12 cellular contexts compared by ENCODE assay signal in genomic region chr14:99246536-99247083, GRCh38. TPM values are rescaled to one million over a fixed set of nuclear protein-coding genes. Genes with fewer than 3 reads are reported as not detected.
A peak's percentile ranks its signal among the peaks of the same experiment; 100 is the strongest.
DNase-seq lines count a peak whose midpoint lies in the region; ATAC-seq and TF ChIP-seq lines count a peak whose summit lies in the region.
"Had no signal": no experiment of that assay in that cellular context is flagged by ENCODE, and none has a peak within 500 bp of the region (broad histone marks: within the 10 kb centered on the region; RNA-seq: fewer than 3 reads in every experiment).

No MANE protein-coding gene starts in this region.

- no peaks in the 10 kb centered on the region for H3K79me2 ChIP-seq in Karpas-422 (ENCODE audit: low read length)

- CTCF ChIA-PET in CD4-positive, alpha-beta T cell (lab: Charles Lee): interaction anchor here (0.9 to 1.4 kb wide), 2 partner anchors 16 to 18 kb away, joined by 3 to 6 read pairs; no protein-coding TSS in a partner anchor

- no peak for TF ChIP-seq CTCF in CD4-positive, alpha-beta T cell (IDR thresholded peaks at IDR 0.05)
- no peak for TF ChIP-seq CTCF in neural crest cell (conservative IDR thresholded peaks at IDR 0.05)

- H3K4me1 ChIP-seq in effector memory CD4-positive, alpha-beta T cell (ENCODE audit: control insufficient read depth, insufficient read depth, low read length, poor library complexity, severe bottlenecking): peaks cover 92% of the 10 kb centered on the region
- no peaks in the 10 kb centered on the region for H3K4me1 ChIP-seq in Karpas-422 (ENCODE audit: low read length)

- peak overlapping the region; percentile 52 for H3K4me3 ChIP-seq in effector memory CD4-positive, alpha-beta T cell (ENCODE audit: insufficient read depth, low read depth, low read length, poor library complexity, severe bottlenecking)
- no peak overlapping the region for H3K4me3 ChIP-seq in Karpas-422 (ENCODE audit: low read length)

- H3K9me3 ChIP-seq in CD4-positive, alpha-beta T cell (ENCODE audit: control insufficient read depth, low read length): no peaks in the 10 kb centered on the region
- no peaks in the 10 kb centered on the region for H3K9me3 ChIP-seq in effector memory CD4-positive, alpha-beta T cell (ENCODE audit: control insufficient read depth, low read length)
- no peaks in the 10 kb centered on the region for H3K9me3 ChIP-seq in Karpas-422 (ENCODE audit: low read length)

- peaks cover 86% of the 10 kb centered on the region for H3K4me1 Mint-ChIP-seq in CD4-positive, alpha-beta T cell (ENCODE audit: low read depth)
- peaks cover 78% of the 10 kb centered on the region for H3K4me1 Mint-ChIP-seq in activated CD4-positive, alpha-beta T cell treated with anti-CD3 and anti-CD28 coated beads, Interleukin-2, amount 10 ng/mL, durations not matched to agents 24 days and 14 days
- peaks cover 20% of the 10 kb centered on the region for H3K4me1 Mint-ChIP-seq in neural crest cell
- H3K4me1 Mint-ChIP-seq: activated B cell treated with CpG ODN at 0.5 μM for 24 hours had no signal

- H3K27me3 Mint-ChIP-seq in CD4-positive, alpha-beta T cell: no peaks in the 10 kb centered on the region
- no peaks in the 10 kb centered on the region for H3K27me3 Mint-ChIP-seq in activated CD4-positive, alpha-beta T cell treated with anti-CD3 and anti-CD28 coated beads, Interleukin-2, amount 10 ng/mL, durations not matched to agents 24 days and 14 days
- peaks cover 86% of the 10 kb centered on the region for H3K27me3 Mint-ChIP-seq in neural crest cell (ENCODE audit: low read depth)

- no peak overlapping the region for H3K9ac ChIP-seq in Karpas-422 (ENCODE audit: low read length)
- H3K9ac ChIP-seq: KMS-11 had no signal

- peaks cover 90% of the 10 kb centered on the region for H3K36me3 Mint-ChIP-seq in CD4-positive, alpha-beta T cell (ENCODE audit: low read depth)
- peaks cover 37% of the 10 kb centered on the region for H3K36me3 Mint-ChIP-seq in activated CD4-positive, alpha-beta T cell treated with anti-CD3 and anti-CD28 coated beads, Interleukin-2, amount 10 ng/mL, durations not matched to agents 24 days and 14 days (ENCODE audit: low read depth)
- H3K36me3 Mint-ChIP-seq in neural crest cell (ENCODE audit: low read depth): no peaks in the 10 kb centered on the region

- H4K20me1 ChIP-seq in Karpas-422 (ENCODE audit: insufficient read depth, low read depth, low read length): no peaks in the 10 kb centered on the region

- H3K9me2 ChIP-seq in Karpas-422 (replicated peaks; ENCODE audit: insufficient read depth, low read length): no peaks in the 10 kb centered on the region

- peak; percentile 28 for ATAC-seq in CD4-positive, alpha-beta T cell (ENCODE audit: poor library complexity)
- ATAC-seq in HG02981 (IDR thresholded peaks at IDR 0.05; ENCODE audit: unreplicated experiment): no peak

- DNase-seq in CD4-positive, alpha-beta T cell: peak in 7 of 10 experiments; percentile 48 to 77 (median 61)
- peak; percentile 88 for DNase-seq in activated CD4-positive, alpha-beta T cell treated with anti-CD3 and anti-CD28 coated beads, Interleukin-2, amount 10 ng/mL, durations not matched to agents 24 days and 14 days
- peak in 1 of 3 donors; percentile 52 for DNase-seq in effector memory CD4-positive, alpha-beta T cell
- DNase-seq in neural crest cell (ENCODE audit: low read depth, low spot score) (no peak), Karpas-422 (no peak), SIG-M5 treated with dmso at 0.1 percent for 504 hours (lab: John Stamatoyannopoulos, UW; ENCODE audit: unreplicated experiment) (no peak), NCI-H510A (lab: John Stamatoyannopoulos, UW) (no peak)
- DNase-seq: activated B cell treated with CpG ODN at 0.5 μM for 24 hours; Calu3; NK-92 treated with Interleukin-12 subunit alpha and Interleukin-12 subunit beta, amount 100 ng/mL, for 24 hours had no signal

- intact Hi-C loops in CD4-positive, alpha-beta T cell (cut with DNase I, micrococcal nuclease): no loop called here
- intact Hi-C loops in activated CD4-positive, alpha-beta T cell treated with anti-CD3 and anti-CD28 coated beads, Interleukin-2, amount 10 ng/mL, durations not matched to agents 24 days and 14 days (cut with micrococcal nuclease): loop anchor here (1.0 to 5.0 kb wide), 2 partner anchors 17 to 821 kb away; partner anchors contain the start of gene EVL

- no peaks in the 10 kb centered on the region for H3K9me3 Mint-ChIP-seq in CD4-positive, alpha-beta T cell
- no peaks in the 10 kb centered on the region for H3K9me3 Mint-ChIP-seq in activated CD4-positive, alpha-beta T cell treated with anti-CD3 and anti-CD28 coated beads, Interleukin-2, amount 10 ng/mL, durations not matched to agents 24 days and 14 days
- no peaks in the 10 kb centered on the region for H3K9me3 Mint-ChIP-seq in neural crest cell
- H3K9me3 Mint-ChIP-seq: activated B cell treated with CpG ODN at 0.5 μM for 24 hours had no signal

- peak overlapping the region; percentile 97 for H3K27ac ChIP-seq in CD4-positive, alpha-beta T cell (ENCODE audit: low read depth, low read length)
- H3K27ac ChIP-seq in effector memory CD4-positive, alpha-beta T cell (ENCODE audit: insufficient read depth, low read length, poor library complexity, severe bottlenecking): peak overlapping the region; percentile 97
- no peak overlapping the region for H3K27ac ChIP-seq in Karpas-422 (ENCODE audit: low read length)
- H3K27ac ChIP-seq: KMS-11 had no signal

- peak overlapping the region; percentile 94 for H3K4me3 Mint-ChIP-seq in CD4-positive, alpha-beta T cell
- peak overlapping the region; percentile 90 for H3K4me3 Mint-ChIP-seq in activated CD4-positive, alpha-beta T cell treated with anti-CD3 and anti-CD28 coated beads, Interleukin-2, amount 10 ng/mL, durations not matched to agents 24 days and 14 days
- H3K4me3 Mint-ChIP-seq in neural crest cell: peak overlapping the region; percentile 58
- H3K4me3 Mint-ChIP-seq: activated B cell treated with CpG ODN at 0.5 μM for 24 hours had no signal

- H3K27me3 ChIP-seq in CD4-positive, alpha-beta T cell (ENCODE audit: control insufficient read depth, insufficient read depth, low read length): no peaks in the 10 kb centered on the region
- no peaks in the 10 kb centered on the region for H3K27me3 ChIP-seq in effector memory CD4-positive, alpha-beta T cell (replicated peaks; ENCODE audit: control insufficient read depth, insufficient read depth, low read length, poor library complexity, severe bottlenecking)
- H3K27me3 ChIP-seq in Karpas-422 (ENCODE audit: low read length): no peaks in the 10 kb centered on the region

- H3K27ac Mint-ChIP-seq in CD4-positive, alpha-beta T cell: peak overlapping the region; percentile 99
- H3K27ac Mint-ChIP-seq in activated CD4-positive, alpha-beta T cell treated with anti-CD3 and anti-CD28 coated beads, Interleukin-2, amount 10 ng/mL, durations not matched to agents 24 days and 14 days: peak overlapping the region; percentile 95
- no peak overlapping the region for H3K27ac Mint-ChIP-seq in neural crest cell (ENCODE audit: unreplicated experiment)
- H3K27ac Mint-ChIP-seq: activated B cell treated with CpG ODN at 0.5 μM for 24 hours had no signal

- POLR2A ChIA-PET in CD4-positive, alpha-beta T cell (lab: Charles Lee): interaction anchor here (0.6 to 83.0 kb wide), 4 partner anchors 3 to 1074 kb away, joined by 3 to 4389 read pairs (median 2196); partner anchors contain the start of gene BCL11B

- H3K36me3 ChIP-seq in effector memory CD4-positive, alpha-beta T cell (ENCODE audit: control insufficient read depth, insufficient read depth, low read length): peaks cover 17% of the 10 kb centered on the region
- H3K36me3 ChIP-seq in Karpas-422 (ENCODE audit: insufficient read depth, low read length): no peaks in the 10 kb centered on the region

- no peak overlapping the region for H2AFZ ChIP-seq in Karpas-422 (ENCODE audit: low read length)

- no peak overlapping the region for H3K4me2 ChIP-seq in Karpas-422 (ENCODE audit: low read depth, low read length, poor library complexity, severe bottlenecking)
- H3K4me2 ChIP-seq: KMS-11 had no signal

RNA-seq across cellular contexts. Expression of gene BCL11B, which starts 25.4 kb away (rescaled TPM):
- 100 to 1,000 TPM; 244 to 254 TPM for total RNA-seq in CD4-positive, alpha-beta T cell
- 48.2 and 48.5 TPM in 2 replicates for total RNA-seq in activated CD4-positive, alpha-beta T cell treated with anti-CD3 and anti-CD28 coated beads, Interleukin-2, amount 10 ng/mL, durations not matched to agents 24 days and 14 days
- total RNA-seq in neural crest cell: 0.28 and 0.32 TPM in 2 replicates
- total RNA-seq in Karpas-422 (2014; rRNA removed; shearing (Covaris generic); ENCODE audit: low replicate concordance): not detected in 2 replicates

Comparison
In these comparisons a context has a peak if more than half of its experiments do, and no peak if none do; other contexts are left out.
1. DNase-seq: peak in CD4-positive, alpha-beta T cell (7 of 10) and activated CD4-positive, alpha-beta T cell treated with anti-CD3 and anti-CD28 coated beads, Interleukin-2, amount 10 ng/mL, durations not matched to agents 24 days and 14 days (single experiment); none in neural crest cell (single experiment), Karpas-422 (single experiment), SIG-M5 treated with dmso at 0.1 percent for 504 hours (single experiment) and NCI-H510A (single experiment).
2. RNA of gene BCL11B, which starts 25.4 kb away (total RNA-seq): 244 to 254 TPM in CD4-positive, alpha-beta T cell and 48.2 to 48.5 TPM in activated CD4-positive, alpha-beta T cell treated with anti-CD3 and anti-CD28 coated beads, Interleukin-2, amount 10 ng/mL, durations not matched to agents 24 days and 14 days; 0.28 to 0.32 TPM in neural crest cell and not detected in Karpas-422; every median in the first group is over 10 times any median in the second.
3. Peak in every context shown above with its lines, with median percentiles within 50 percentile points of each other: H3K4me3 Mint-ChIP-seq.